In the genomic region with DNA sequence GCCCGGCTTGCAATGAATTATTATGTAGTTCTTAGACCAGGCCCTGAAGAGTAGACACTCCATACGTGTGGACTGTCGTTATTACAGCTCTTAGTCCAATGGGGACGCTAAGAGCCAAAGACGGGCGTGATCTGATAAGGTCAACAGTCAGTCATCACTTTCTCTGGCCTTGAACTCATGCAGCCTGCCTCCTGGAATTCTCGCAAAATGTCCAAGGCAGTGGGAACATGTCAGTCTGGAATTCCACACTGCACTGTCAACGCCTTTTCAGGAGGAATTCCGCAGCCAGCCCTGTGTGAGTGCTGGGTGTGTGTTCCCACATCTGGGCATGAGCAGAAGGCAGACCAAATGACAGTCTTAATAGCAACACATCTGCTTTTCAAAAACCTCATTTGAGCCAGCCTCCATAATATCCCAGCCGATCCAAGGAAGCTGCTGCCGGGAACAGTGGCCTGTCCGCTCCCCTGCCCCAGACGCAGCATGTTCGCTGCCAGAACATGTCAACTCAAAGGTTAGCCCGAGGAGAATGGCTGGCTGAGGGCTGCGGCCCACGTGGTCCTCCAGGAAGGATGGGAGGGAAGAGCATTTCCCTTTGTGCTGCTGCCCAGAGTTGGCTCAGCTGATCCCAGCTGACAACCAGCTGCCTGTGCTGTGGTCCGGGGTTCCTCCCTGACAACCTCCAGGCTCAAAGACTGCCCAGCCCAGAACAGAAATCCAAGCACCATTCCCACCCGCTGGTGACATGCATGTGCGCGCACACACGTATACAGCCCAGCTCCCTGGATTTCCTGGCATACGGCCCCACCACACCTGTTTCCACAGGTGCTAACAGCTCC, we compare ENCODE assay signal across 1 cellular context.
TF ChIP-seq lines count a peak whose summit lies in the region.

No MANE protein-coding gene starts in this region.

TF ChIP-seq in HepG2, 621 proteins besides CTCF, POLR2A, EP300 and RAD21 (continued from another document and continues in another):
- TF ChIP-seq, protein P1, sequence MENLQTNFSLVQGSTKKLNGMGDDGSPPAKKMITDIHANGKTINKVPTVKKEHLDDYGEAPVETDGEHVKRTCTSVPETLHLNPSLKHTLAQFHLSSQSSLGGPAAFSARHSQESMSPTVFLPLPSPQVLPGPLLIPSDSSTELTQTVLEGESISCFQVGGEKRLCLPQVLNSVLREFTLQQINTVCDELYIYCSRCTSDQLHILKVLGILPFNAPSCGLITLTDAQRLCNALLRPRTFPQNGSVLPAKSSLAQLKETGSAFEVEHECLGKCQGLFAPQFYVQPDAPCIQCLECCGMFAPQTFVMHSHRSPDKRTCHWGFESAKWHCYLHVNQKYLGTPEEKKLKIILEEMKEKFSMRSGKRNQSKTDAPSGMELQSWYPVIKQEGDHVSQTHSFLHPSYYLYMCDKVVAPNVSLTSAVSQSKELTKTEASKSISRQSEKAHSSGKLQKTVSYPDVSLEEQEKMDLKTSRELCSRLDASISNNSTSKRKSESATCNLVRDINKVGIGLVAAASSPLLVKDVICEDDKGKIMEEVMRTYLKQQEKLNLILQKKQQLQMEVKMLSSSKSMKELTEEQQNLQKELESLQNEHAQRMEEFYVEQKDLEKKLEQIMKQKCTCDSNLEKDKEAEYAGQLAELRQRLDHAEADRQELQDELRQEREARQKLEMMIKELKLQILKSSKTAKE (CRISPR knock-in tag; IDR thresholded peaks at IDR 0.05; ENCODE audit: borderline replicate concordance): peak; percentile 53; the same call in 1 of the 2 replicates
- no peak for TF ChIP-seq ZNF816 (CRISPR knock-in tag; IDR thresholded peaks at IDR 0.05; ENCODE audit: borderline replicate concordance)
- TF ChIP-seq ZNF20 (CRISPR knock-in tag; IDR thresholded peaks at IDR 0.05): no peak
- no peak for TF ChIP-seq KLF6 (CRISPR knock-in tag; IDR thresholded peaks at IDR 0.05)
- TF ChIP-seq, protein P2, sequence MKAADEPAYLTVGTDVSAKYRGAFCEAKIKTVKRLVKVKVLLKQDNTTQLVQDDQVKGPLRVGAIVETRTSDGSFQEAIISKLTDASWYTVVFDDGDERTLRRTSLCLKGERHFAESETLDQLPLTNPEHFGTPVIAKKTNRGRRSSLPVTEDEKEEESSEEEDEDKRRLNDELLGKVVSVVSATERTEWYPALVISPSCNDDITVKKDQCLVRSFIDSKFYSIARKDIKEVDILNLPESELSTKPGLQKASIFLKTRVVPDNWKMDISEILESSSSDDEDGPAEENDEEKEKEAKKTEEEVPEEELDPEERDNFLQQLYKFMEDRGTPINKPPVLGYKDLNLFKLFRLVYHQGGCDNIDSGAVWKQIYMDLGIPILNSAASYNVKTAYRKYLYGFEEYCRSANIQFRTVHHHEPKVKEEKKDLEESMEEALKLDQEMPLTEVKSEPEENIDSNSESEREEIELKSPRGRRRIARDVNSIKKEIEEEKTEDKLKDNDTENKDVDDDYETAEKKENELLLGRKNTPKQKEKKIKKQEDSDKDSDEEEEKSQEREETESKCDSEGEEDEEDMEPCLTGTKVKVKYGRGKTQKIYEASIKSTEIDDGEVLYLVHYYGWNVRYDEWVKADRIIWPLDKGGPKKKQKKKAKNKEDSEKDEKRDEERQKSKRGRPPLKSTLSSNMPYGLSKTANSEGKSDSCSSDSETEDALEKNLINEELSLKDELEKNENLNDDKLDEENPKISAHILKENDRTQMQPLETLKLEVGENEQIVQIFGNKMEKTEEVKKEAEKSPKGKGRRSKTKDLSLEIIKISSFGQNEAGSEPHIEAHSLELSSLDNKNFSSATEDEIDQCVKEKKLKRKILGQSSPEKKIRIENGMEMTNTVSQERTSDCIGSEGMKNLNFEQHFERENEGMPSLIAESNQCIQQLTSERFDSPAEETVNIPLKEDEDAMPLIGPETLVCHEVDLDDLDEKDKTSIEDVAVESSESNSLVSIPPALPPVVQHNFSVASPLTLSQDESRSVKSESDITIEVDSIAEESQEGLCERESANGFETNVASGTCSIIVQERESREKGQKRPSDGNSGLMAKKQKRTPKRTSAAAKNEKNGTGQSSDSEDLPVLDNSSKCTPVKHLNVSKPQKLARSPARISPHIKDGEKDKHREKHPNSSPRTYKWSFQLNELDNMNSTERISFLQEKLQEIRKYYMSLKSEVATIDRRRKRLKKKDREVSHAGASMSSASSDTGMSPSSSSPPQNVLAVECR (CRISPR knock-in tag; IDR thresholded peaks at IDR 0.05; ENCODE audit: borderline replicate concordance): no peak
- no peak for TF ChIP-seq ELF1 (CRISPR knock-in tag; IDR thresholded peaks at IDR 0.05)
- TF ChIP-seq MED8 (CRISPR knock-in tag; IDR thresholded peaks at IDR 0.05; ENCODE audit: insufficient replicate concordance): peak; percentile 32
- no peak for TF ChIP-seq ZNF30 (CRISPR knock-in tag; IDR thresholded peaks at IDR 0.05)
- 0 out of 2 replicates have a peak, but pooled peaks have one; percentile 42 for TF ChIP-seq ZBTB38 (CRISPR knock-in tag; IDR thresholded peaks at IDR 0.05)
- TF ChIP-seq, protein P3, sequence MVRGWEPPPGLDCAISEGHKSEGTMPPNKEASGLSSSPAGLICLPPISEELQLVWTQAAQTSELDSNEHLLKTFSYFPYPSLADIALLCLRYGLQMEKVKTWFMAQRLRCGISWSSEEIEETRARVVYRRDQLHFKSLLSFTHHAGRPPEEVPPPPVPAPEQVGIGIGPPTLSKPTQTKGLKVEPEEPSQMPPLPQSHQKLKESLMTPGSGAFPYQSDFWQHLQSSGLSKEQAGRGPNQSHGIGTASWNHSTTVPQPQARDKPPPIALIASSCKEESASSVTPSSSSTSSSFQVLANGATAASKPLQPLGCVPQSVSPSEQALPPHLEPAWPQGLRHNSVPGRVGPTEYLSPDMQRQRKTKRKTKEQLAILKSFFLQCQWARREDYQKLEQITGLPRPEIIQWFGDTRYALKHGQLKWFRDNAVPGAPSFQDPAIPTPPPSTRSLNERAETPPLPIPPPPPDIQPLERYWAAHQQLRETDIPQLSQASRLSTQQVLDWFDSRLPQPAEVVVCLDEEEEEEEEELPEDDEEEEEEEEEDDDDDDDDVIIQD (CRISPR knock-in tag; IDR thresholded peaks at IDR 0.05; ENCODE audit: low read depth): 0 out of 2 replicates have a peak, but pooled peaks have one; percentile 11
- no peak for TF ChIP-seq CBX1 (IDR thresholded peaks at IDR 0.05; ENCODE audit: low read depth)
- no peak for TF ChIP-seq ZNF547 (CRISPR knock-in tag; IDR thresholded peaks at IDR 0.05)
- TF ChIP-seq NCOA2 (CRISPR knock-in tag; IDR thresholded peaks at IDR 0.05): peak; percentile 11; the same call in 1 of the 2 replicates
- no peak for TF ChIP-seq SOX5 (CRISPR knock-in tag; IDR thresholded peaks at IDR 0.05; ENCODE audit: borderline replicate concordance)
- 0 out of 2 replicates have a peak, but pooled peaks have one; percentile 45 for TF ChIP-seq BCL6 (CRISPR knock-in tag; IDR thresholded peaks at IDR 0.05)
- TF ChIP-seq KDM4B (CRISPR knock-in tag; IDR thresholded peaks at IDR 0.05): no peak
- TF ChIP-seq SKI (IDR thresholded peaks at IDR 0.05; ENCODE audit: partially characterized antibody): peak; percentile 68
- TF ChIP-seq ZBTB21 (CRISPR knock-in tag; IDR thresholded peaks at IDR 0.05): no peak
- peak; percentile 51; the same call in 1 of the 2 replicates for TF ChIP-seq RXRB (CRISPR knock-in tag; IDR thresholded peaks at IDR 0.05; ENCODE audit: borderline replicate concordance)
- no peak for TF ChIP-seq RFX1 (IDR thresholded peaks at IDR 0.05)
- TF ChIP-seq RFX3 (CRISPR knock-in tag; IDR thresholded peaks at IDR 0.05): no peak
- TF ChIP-seq, protein P4, sequence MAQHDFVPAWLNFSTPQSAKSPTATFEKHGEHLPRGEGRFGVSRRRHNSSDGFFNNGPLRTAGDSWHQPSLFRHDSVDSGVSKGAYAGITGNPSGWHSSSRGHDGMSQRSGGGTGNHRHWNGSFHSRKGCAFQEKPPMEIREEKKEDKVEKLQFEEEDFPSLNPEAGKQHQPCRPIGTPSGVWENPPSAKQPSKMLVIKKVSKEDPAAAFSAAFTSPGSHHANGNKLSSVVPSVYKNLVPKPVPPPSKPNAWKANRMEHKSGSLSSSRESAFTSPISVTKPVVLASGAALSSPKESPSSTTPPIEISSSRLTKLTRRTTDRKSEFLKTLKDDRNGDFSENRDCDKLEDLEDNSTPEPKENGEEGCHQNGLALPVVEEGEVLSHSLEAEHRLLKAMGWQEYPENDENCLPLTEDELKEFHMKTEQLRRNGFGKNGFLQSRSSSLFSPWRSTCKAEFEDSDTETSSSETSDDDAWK (CRISPR knock-in tag; IDR thresholded peaks at IDR 0.05): no peak
- TF ChIP-seq, protein P5, sequence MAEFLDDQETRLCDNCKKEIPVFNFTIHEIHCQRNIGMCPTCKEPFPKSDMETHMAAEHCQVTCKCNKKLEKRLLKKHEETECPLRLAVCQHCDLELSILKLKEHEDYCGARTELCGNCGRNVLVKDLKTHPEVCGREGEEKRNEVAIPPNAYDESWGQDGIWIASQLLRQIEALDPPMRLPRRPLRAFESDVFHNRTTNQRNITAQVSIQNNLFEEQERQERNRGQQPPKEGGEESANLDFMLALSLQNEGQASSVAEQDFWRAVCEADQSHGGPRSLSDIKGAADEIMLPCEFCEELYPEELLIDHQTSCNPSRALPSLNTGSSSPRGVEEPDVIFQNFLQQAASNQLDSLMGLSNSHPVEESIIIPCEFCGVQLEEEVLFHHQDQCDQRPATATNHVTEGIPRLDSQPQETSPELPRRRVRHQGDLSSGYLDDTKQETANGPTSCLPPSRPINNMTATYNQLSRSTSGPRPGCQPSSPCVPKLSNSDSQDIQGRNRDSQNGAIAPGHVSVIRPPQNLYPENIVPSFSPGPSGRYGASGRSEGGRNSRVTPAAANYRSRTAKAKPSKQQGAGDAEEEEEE (CRISPR knock-in tag; IDR thresholded peaks at IDR 0.05; ENCODE audit: borderline replicate concordance): no peak
- no peak for TF ChIP-seq CBFB (CRISPR knock-in tag; IDR thresholded peaks at IDR 0.05)
- TF ChIP-seq MIER3 (CRISPR knock-in tag; IDR thresholded peaks at IDR 0.05; ENCODE audit: borderline replicate concordance): no peak
- no peak for TF ChIP-seq HES4 (CRISPR knock-in tag; IDR thresholded peaks at IDR 0.05; ENCODE audit: borderline replicate concordance)
- TF ChIP-seq STAG1 (CRISPR knock-in tag; IDR thresholded peaks at IDR 0.05): 0 out of 2 replicates have a peak, but pooled peaks have one; percentile 9
- no peak for TF ChIP-seq NFE2L2 (IDR thresholded peaks at IDR 0.05; ENCODE audit: low read length)
- peak; percentile 44; the same call in 1 of the 2 replicates for TF ChIP-seq HNF4A (CRISPR knock-in tag; IDR thresholded peaks at IDR 0.05)
- no peak for TF ChIP-seq IKZF1 (IDR thresholded peaks at IDR 0.05)
- TF ChIP-seq, protein P6, sequence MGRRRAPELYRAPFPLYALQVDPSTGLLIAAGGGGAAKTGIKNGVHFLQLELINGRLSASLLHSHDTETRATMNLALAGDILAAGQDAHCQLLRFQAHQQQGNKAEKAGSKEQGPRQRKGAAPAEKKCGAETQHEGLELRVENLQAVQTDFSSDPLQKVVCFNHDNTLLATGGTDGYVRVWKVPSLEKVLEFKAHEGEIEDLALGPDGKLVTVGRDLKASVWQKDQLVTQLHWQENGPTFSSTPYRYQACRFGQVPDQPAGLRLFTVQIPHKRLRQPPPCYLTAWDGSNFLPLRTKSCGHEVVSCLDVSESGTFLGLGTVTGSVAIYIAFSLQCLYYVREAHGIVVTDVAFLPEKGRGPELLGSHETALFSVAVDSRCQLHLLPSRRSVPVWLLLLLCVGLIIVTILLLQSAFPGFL (CRISPR knock-in tag; IDR thresholded peaks at IDR 0.05): no peak
- TF ChIP-seq ZFX (CRISPR knock-in tag; IDR thresholded peaks at IDR 0.05; ENCODE audit: low read depth): peak; percentile 22; the same call in 1 of the 2 replicates
- TF ChIP-seq, protein P7, sequence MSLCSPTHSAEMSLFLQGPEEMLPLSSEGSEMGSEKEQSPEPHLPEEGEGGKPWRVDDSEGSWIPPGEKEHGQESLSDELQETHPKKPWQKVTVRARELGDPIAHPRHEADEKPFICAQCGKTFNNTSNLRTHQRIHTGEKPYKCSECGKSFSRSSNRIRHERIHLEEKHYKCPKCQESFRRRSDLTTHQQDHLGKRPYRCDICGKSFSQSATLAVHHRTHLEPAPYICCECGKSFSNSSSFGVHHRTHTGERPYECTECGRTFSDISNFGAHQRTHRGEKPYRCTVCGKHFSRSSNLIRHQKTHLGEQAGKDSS (CRISPR knock-in tag; IDR thresholded peaks at IDR 0.05; ENCODE audit: borderline replicate concordance, low read depth): no peak
- TF ChIP-seq, protein P8, sequence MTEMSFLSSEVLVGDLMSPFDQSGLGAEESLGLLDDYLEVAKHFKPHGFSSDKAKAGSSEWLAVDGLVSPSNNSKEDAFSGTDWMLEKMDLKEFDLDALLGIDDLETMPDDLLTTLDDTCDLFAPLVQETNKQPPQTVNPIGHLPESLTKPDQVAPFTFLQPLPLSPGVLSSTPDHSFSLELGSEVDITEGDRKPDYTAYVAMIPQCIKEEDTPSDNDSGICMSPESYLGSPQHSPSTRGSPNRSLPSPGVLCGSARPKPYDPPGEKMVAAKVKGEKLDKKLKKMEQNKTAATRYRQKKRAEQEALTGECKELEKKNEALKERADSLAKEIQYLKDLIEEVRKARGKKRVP (CRISPR knock-in tag; IDR thresholded peaks at IDR 0.05): no peak
- TF ChIP-seq, protein P9, sequence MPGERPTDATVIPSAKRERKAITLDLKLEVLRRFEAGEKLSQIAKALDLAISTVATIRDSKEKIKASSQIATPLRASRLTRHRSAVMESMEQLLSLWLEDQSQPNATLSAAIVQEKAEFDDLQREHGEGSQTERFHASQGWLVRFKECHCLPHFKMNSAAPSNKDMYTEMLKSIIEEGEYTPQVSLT (CRISPR knock-in tag; IDR thresholded peaks at IDR 0.05; ENCODE audit: borderline replicate concordance, low read depth): no peak
- TF ChIP-seq, protein P10, sequence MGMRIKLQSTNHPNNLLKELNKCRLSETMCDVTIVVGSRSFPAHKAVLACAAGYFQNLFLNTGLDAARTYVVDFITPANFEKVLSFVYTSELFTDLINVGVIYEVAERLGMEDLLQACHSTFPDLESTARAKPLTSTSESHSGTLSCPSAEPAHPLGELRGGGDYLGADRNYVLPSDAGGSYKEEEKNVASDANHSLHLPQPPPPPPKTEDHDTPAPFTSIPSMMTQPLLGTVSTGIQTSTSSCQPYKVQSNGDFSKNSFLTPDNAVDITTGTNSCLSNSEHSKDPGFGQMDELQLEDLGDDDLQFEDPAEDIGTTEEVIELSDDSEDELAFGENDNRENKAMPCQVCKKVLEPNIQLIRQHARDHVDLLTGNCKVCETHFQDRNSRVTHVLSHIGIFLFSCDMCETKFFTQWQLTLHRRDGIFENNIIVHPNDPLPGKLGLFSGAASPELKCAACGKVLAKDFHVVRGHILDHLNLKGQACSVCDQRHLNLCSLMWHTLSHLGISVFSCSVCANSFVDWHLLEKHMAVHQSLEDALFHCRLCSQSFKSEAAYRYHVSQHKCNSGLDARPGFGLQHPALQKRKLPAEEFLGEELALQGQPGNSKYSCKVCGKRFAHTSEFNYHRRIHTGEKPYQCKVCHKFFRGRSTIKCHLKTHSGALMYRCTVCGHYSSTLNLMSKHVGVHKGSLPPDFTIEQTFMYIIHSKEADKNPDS (CRISPR knock-in tag; IDR thresholded peaks at IDR 0.05): no peak
- no peak for TF ChIP-seq ZNF17 (CRISPR knock-in tag; IDR thresholded peaks at IDR 0.05)
- TF ChIP-seq TCF12 (IDR thresholded peaks at IDR 0.05): no peak
- TF ChIP-seq TCF12 (CRISPR knock-in tag; IDR thresholded peaks at IDR 0.05): no peak
- TF ChIP-seq NR2C2 (CRISPR knock-in tag; IDR thresholded peaks at IDR 0.05; ENCODE audit: borderline replicate concordance): peak; percentile 32; the same call in 1 of the 2 replicates
